19 cellular contexts compared by ENCODE assay signal in the genomic region with DNA sequence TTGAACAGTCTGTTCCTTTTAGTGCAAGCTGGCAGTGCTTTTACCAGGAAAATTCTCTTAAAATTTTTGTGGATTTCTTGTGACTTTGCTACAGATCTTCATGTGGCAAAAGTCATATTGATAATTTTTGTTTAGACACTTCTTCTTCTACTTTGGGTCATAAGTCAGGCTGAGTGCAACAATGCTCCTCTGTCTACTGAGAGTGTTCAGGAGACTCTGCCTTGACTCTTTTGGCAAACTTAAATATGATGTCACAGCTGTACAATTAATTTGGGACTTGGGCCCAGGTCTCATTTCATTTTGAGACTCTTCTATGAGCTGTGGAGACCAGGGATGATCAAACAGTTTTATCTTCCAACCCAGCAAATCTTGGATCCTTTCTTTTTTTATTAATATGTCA. TPM values are rescaled to one million over a fixed set of nuclear protein-coding genes. Genes with fewer than 3 reads are reported as not detected.
DNase-seq lines count a peak whose midpoint lies in the region; ATAC-seq lines count a peak whose summit lies in the region.
"Had no signal": no experiment of that assay in that cellular context is flagged by ENCODE, and none has a peak within 500 bp of the region (broad histone marks: within the 10 kb centered on the region; RNA-seq: fewer than 3 reads in every experiment).

No MANE protein-coding gene starts in this region.

- ATAC-seq in sciatic nerve (peak; percentile 78), GM19035 (IDR thresholded peaks at IDR 0.05; ENCODE audit: unreplicated experiment) (no peak)
- ATAC-seq: A549, GM12878 had no signal

- DNase-seq in SK-MEL-5 (ENCODE audit: low read depth, low spot score): peak; percentile 58
- DNase-seq in globus pallidus (ENCODE audit: low spot score): peak; percentile 1
- DNase-seq in sciatic nerve (ENCODE audit: low spot score): no peak
- no peak for DNase-seq in T1000 (lab: John Stamatoyannopoulos, UW)
- DNase-seq: AML-193; CD4-positive, alpha-beta memory T cell; CD4-positive, CD25-positive, alpha-beta regulatory T cell; CD8-positive, alpha-beta memory T cell; COR-L47; DMS 273 treated with DMSO at 0.1 percent for 48 hours; DMS153; DMS53; DMS79; DND-41; EL; GDM1 had no signal

- in situ Hi-C loops in SK-MEL-5 (cut with HindIII; ENCODE audit: low pct_unique_long_range_greater_than_20kb, low sequenced_read_pairs): no loop called here

- intact Hi-C loops in sciatic nerve (cut with DNase I): no loop called here

RNA-seq across cellular contexts. Expression of a gene that starts 19.7 kb away (rescaled TPM):
- total RNA-seq in SK-MEL-5 (2014; rRNA removed; shearing (Covaris generic)): 153 and 154 TPM in 2 replicates
- 78.6 and 123 TPM in 2 replicates for polyA plus RNA-seq in SK-MEL-5 (2015; cell fraction: cytosol; rRNA removed)
- polyA plus RNA-seq in SK-MEL-5 (2015; cell fraction: nucleus; rRNA removed): 164 and 168 TPM in 2 replicates
- 115 TPM for total RNA-seq in sciatic nerve

Comparison
In these comparisons a context has a peak if more than half of its experiments do, and no peak if none do; other contexts are left out.
1. DNase-seq: peak in SK-MEL-5 (single experiment) and globus pallidus (single experiment); none in sciatic nerve (single experiment) and T1000 (single experiment).